In the genomic region with DNA sequence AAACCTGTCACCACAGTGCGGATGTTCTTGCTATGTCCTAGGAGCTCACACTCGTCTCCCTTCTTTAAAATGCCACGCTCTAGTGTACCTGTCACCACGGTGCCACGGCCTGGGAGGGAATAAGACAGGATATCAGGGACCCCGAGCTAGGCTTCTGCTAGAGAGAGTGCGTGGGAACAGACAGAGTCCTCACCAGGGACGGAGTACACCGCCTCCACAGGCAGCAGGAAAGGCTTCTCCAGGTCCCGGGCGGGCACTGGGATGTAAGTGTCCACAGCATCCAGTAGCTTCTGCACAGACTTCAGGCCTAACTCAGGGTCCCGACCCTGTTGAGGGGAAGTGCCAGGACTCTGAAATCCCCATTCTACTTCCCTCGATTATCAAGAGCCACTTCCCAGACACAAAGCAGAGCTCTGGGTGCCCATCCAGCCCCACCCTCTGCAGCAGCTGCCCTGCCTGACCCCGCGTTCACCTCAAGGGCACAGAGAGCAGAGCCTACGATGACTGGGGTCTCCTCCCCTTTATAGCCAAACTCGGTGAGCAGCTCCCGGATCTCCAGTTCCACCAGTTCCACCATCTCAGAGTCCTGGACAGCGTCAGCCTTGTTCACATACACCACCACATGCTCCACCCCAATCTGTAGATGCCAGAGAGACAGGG, we compare ENCODE assay signal across 13 cellular contexts. TPM values are rescaled to one million over a fixed set of nuclear protein-coding genes. Genes with fewer than 3 reads are reported as not detected.
DNase-seq lines count a peak whose midpoint lies in the region; ATAC-seq and TF ChIP-seq lines count a peak whose summit lies in the region.
"Had no signal": no experiment of that assay in that cellular context is flagged by ENCODE, and none has a peak within 500 bp of the region (broad histone marks: within the 10 kb centered on the region; RNA-seq: fewer than 3 reads in every experiment).

No MANE protein-coding gene starts in this region.

- H3K27ac Mint-ChIP-seq in CD4-positive, alpha-beta memory T cell, result peak overlapping the region in 4 of 7 donors; percentile 41 to 99 (median 96)
- H3K27ac Mint-ChIP-seq in activated T-helper 2 cell treated with anti-CD3 and anti-CD28 coated beads, Interferon-gamma antibody, Interleukin-2, Interleukin-4, amounts not matched to agents 10 μg/mL and 5 μg/mL and 100 μg/mL, durations not matched to agents 14 hours and 24 hours and 36 hours, result peak overlapping the region; percentile 13
- peak overlapping the region; percentile 61 to 97 (median 90) for H3K27ac Mint-ChIP-seq in naive thymus-derived CD8-positive, alpha-beta T cell

- H3K4me1 Mint-ChIP-seq in CD4-positive, alpha-beta memory T cell, result peaks cover 18 to 35% (median 25%) of the 10 kb centered on the region in 4 donors
- H3K4me1 Mint-ChIP-seq in activated T-helper 2 cell treated with anti-CD3 and anti-CD28 coated beads, Interferon-gamma antibody, Interleukin-2, Interleukin-4, amounts not matched to agents 10 μg/mL and 5 μg/mL and 100 μg/mL, durations not matched to agents 14 hours and 24 hours and 36 hours (ENCODE audit: low read depth), result peaks cover 22% of the 10 kb centered on the region
- peaks cover 23 to 38% (median 31%) of the 10 kb centered on the region in 4 donors for H3K4me1 Mint-ChIP-seq in naive thymus-derived CD8-positive, alpha-beta T cell

- no peaks in the 10 kb centered on the region for H3K27me3 ChIP-seq in CD4-positive, alpha-beta memory T cell (ENCODE audit: insufficient read depth, low read length)

- peaks cover 13 to 52% of the 10 kb centered on the region in 2 donors for H3K36me3 Mint-ChIP-seq in CD4-positive, alpha-beta memory T cell
- H3K36me3 Mint-ChIP-seq in activated T-helper 2 cell treated with anti-CD3 and anti-CD28 coated beads, Interferon-gamma antibody, Interleukin-2, Interleukin-4, amounts not matched to agents 10 μg/mL and 5 μg/mL and 100 μg/mL, durations not matched to agents 14 hours and 24 hours and 36 hours (ENCODE audit: low read depth), result peaks cover 48% of the 10 kb centered on the region
- peaks cover 0 to 41% (median 0%) of the 10 kb centered on the region in 3 donors for H3K36me3 Mint-ChIP-seq in naive thymus-derived CD8-positive, alpha-beta T cell

- TF ChIP-seq CTCF in HFF-Myc (IDR thresholded peaks at IDR 0.05; ENCODE audit: low read depth, low read length, missing control alignments), result no peak

- H3K4me1 ChIP-seq in CD4-positive, alpha-beta memory T cell (ENCODE audit: insufficient read depth, low read length), result peaks cover 22% of the 10 kb centered on the region

- peak overlapping the region; percentile 87 for H3K27ac ChIP-seq in CD4-positive, alpha-beta memory T cell (ENCODE audit: low read depth, low read length)

- intact Hi-C loops in CD4-positive, alpha-beta memory T cell (cut with micrococcal nuclease), result no loop called here
- intact Hi-C loops in activated T-helper 2 cell treated with anti-CD3 and anti-CD28 coated beads, Interferon-gamma antibody, Interleukin-2, Interleukin-4, amounts not matched to agents 10 μg/mL and 5 μg/mL and 100 μg/mL, durations not matched to agents 14 hours and 24 hours and 36 hours (cut with micrococcal nuclease), result no loop called here

- H3K4me3 Mint-ChIP-seq in CD4-positive, alpha-beta memory T cell, result peak overlapping the region; percentile 35 to 97 (median 81)
- H3K4me3 Mint-ChIP-seq in activated T-helper 2 cell treated with anti-CD3 and anti-CD28 coated beads, Interferon-gamma antibody, Interleukin-2, Interleukin-4, amounts not matched to agents 10 μg/mL and 5 μg/mL and 100 μg/mL, durations not matched to agents 14 hours and 24 hours and 36 hours (ENCODE audit: low read depth), result peak overlapping the region; percentile 93
- H3K4me3 Mint-ChIP-seq in naive thymus-derived CD8-positive, alpha-beta T cell, result peak overlapping the region; percentile 88 to 97 (median 92)

- no peak for DNase-seq in CD4-positive, alpha-beta memory T cell
- DNase-seq in HFF-Myc (ENCODE audit: extremely low read depth, low read depth) (no peak), NCI-H748 (lab: John Stamatoyannopoulos, UW; ENCODE audit: unreplicated experiment) (no peak), UCSD-AML1 (lab: John Stamatoyannopoulos, UW; ENCODE audit: unreplicated experiment) (no peak), NAMALWA (ENCODE audit: low spot score) (no peak), NCI-H1436 treated with DMSO at 0.1 percent for 48 hours (lab: John Stamatoyannopoulos, UW) (no peak)
- no peak for DNase-seq in activated T-helper 2 cell treated with anti-CD3 and anti-CD28 coated beads, Interferon-gamma antibody, Interleukin-2, Interleukin-4, amounts not matched to agents 10 μg/mL and 5 μg/mL and 100 μg/mL, durations not matched to agents 14 hours and 24 hours and 36 hours (ENCODE audit: low spot score)
- no peak for DNase-seq in naive thymus-derived CD8-positive, alpha-beta T cell
- DNase-seq: activated CD4-positive, CD25-positive, alpha-beta regulatory T cell; DMS53; RPMI8226; stimulated activated CD4-positive, alpha-beta T cell treated with anti-CD3 and anti-CD28 coated beads, Interleukin-2, amount 100 ng/mL, for 24 hours had no signal

- CTCF ChIA-PET in CD4-positive, alpha-beta memory T cell (lab: Charles Lee; ENCODE audit: partially characterized antibody), result interaction anchor here (1.3 kb wide), 1 partner anchor 101 kb away, joined by 4 read pairs; no protein-coding TSS in a partner anchor

- ATAC-seq in naive thymus-derived CD8-positive, alpha-beta T cell, result no peak
- ATAC-seq: left lobe of liver had no signal

- POLR2A ChIA-PET in CD4-positive, alpha-beta memory T cell (lab: Charles Lee; ENCODE audit: partially characterized antibody), result interaction anchor here (1.0 to 5.7 kb wide), 4 partner anchors 11 to 22 kb away, joined by 4 to 149 read pairs (median 52); partner anchors contain the start of genes ATXN2L and SH2B1
- POLR2A ChIA-PET in naive thymus-derived CD8-positive, alpha-beta T cell (lab: Charles Lee), result interaction anchor here (0.9 to 10.6 kb wide), 8 partner anchors 9 to 82 kb away, joined by 3 to 165 read pairs (median 6); partner anchors contain the start of genes ATXN2L, RABEP2 and SH2B1

- H3K9me3 ChIP-seq in CD4-positive, alpha-beta memory T cell (ENCODE audit: control insufficient read depth in 1 of 2, low read length in 2 of 2), result no peaks in the 10 kb centered on the region

- H3K27me3 Mint-ChIP-seq in CD4-positive, alpha-beta memory T cell, result no peaks in the 10 kb centered on the region
- H3K27me3 Mint-ChIP-seq in activated T-helper 2 cell treated with anti-CD3 and anti-CD28 coated beads, Interferon-gamma antibody, Interleukin-2, Interleukin-4, amounts not matched to agents 10 μg/mL and 5 μg/mL and 100 μg/mL, durations not matched to agents 14 hours and 24 hours and 36 hours (ENCODE audit: low read depth), result no peaks in the 10 kb centered on the region
- H3K27me3 Mint-ChIP-seq in naive thymus-derived CD8-positive, alpha-beta T cell, result no peaks in the 10 kb centered on the region

- no peak overlapping the region for H3K4me3 ChIP-seq in CD4-positive, alpha-beta memory T cell (ENCODE audit: low read length in 2 of 2)
- peak overlapping the region; percentile 75 for H3K4me3 ChIP-seq in HFF-Myc (replicated peaks; ENCODE audit: low read depth, low read length)

- H3K36me3 ChIP-seq in CD4-positive, alpha-beta memory T cell (ENCODE audit: insufficient read depth, low read length), result peaks cover 30% of the 10 kb centered on the region

- peaks cover 0 to 3% (median 0%) of the 10 kb centered on the region in 8 donors for H3K9me3 Mint-ChIP-seq in CD4-positive, alpha-beta memory T cell
- H3K9me3 Mint-ChIP-seq in activated T-helper 2 cell treated with anti-CD3 and anti-CD28 coated beads, Interferon-gamma antibody, Interleukin-2, Interleukin-4, amounts not matched to agents 10 μg/mL and 5 μg/mL and 100 μg/mL, durations not matched to agents 14 hours and 24 hours and 36 hours, result no peaks in the 10 kb centered on the region
- H3K9me3 Mint-ChIP-seq in naive thymus-derived CD8-positive, alpha-beta T cell, result no peaks in the 10 kb centered on the region

RNA-seq across cellular contexts. Expression of gene TUFM, which starts 1.8 kb away (rescaled TPM):
- 100 to 1,000 TPM in 1 of 2 experiments, 10 to 100 TPM in 1; 98.0 to 108 TPM for total RNA-seq in CD4-positive, alpha-beta memory T cell
- 100 to 1,000 TPM; 138 to 198 TPM for polyA plus RNA-seq in CD4-positive, alpha-beta memory T cell
- 202 and 217 TPM in 2 replicates for total RNA-seq in activated T-helper 2 cell treated with anti-CD3 and anti-CD28 coated beads, Interferon-gamma antibody, Interleukin-2, Interleukin-4, amounts not matched to agents 10 μg/mL and 5 μg/mL and 100 μg/mL, durations not matched to agents 14 hours and 24 hours and 36 hours
- total RNA-seq in naive thymus-derived CD8-positive, alpha-beta T cell, result 100 to 1,000 TPM; 117 to 120 TPM
- 100 to 1,000 TPM; 141 to 155 (median 152) TPM for polyA plus RNA-seq in naive thymus-derived CD8-positive, alpha-beta T cell

RNA-seq across cellular contexts. Expression of gene SH2B1, which starts 19.3 kb away (rescaled TPM):
- total RNA-seq in CD4-positive, alpha-beta memory T cell, result 100 to 1,000 TPM; 127 TPM
- 1 to 10 TPM; 3.1 to 4.0 TPM for polyA plus RNA-seq in CD4-positive, alpha-beta memory T cell
- total RNA-seq in activated T-helper 2 cell treated with anti-CD3 and anti-CD28 coated beads, Interferon-gamma antibody, Interleukin-2, Interleukin-4, amounts not matched to agents 10 μg/mL and 5 μg/mL and 100 μg/mL, durations not matched to agents 14 hours and 24 hours and 36 hours, result 46.0 and 57.5 TPM in 2 replicates
- 100 to 1,000 TPM; 110 to 117 TPM for total RNA-seq in naive thymus-derived CD8-positive, alpha-beta T cell
- polyA plus RNA-seq in naive thymus-derived CD8-positive, alpha-beta T cell, result 1 to 10 TPM; 1.1 to 2.5 (median 2.2) TPM

RNA-seq across cellular contexts. Expression of gene ATXN2L, which starts 21.6 kb away (rescaled TPM):
- total RNA-seq in CD4-positive, alpha-beta memory T cell, result 100 to 1,000 TPM; 262 to 266 TPM
- polyA plus RNA-seq in CD4-positive, alpha-beta memory T cell, result 10 to 100 TPM in 1 of 2 donors, 1 to 10 TPM in 1; 7.1 to 38.5 TPM
- 304 and 307 TPM in 2 replicates for total RNA-seq in activated T-helper 2 cell treated with anti-CD3 and anti-CD28 coated beads, Interferon-gamma antibody, Interleukin-2, Interleukin-4, amounts not matched to agents 10 μg/mL and 5 μg/mL and 100 μg/mL, durations not matched to agents 14 hours and 24 hours and 36 hours
- 100 to 1,000 TPM; 310 to 339 TPM for total RNA-seq in naive thymus-derived CD8-positive, alpha-beta T cell
- 10 to 100 TPM; 14.2 to 28.4 (median 19.5) TPM for polyA plus RNA-seq in naive thymus-derived CD8-positive, alpha-beta T cell

RNA-seq across cellular contexts. Expression of gene ATP2A1, which starts 33.9 kb away (rescaled TPM):
- under 1 TPM; 0.67 to 0.94 TPM for total RNA-seq in CD4-positive, alpha-beta memory T cell
- polyA plus RNA-seq in CD4-positive, alpha-beta memory T cell, result not detected
- total RNA-seq in activated T-helper 2 cell treated with anti-CD3 and anti-CD28 coated beads, Interferon-gamma antibody, Interleukin-2, Interleukin-4, amounts not matched to agents 10 μg/mL and 5 μg/mL and 100 μg/mL, durations not matched to agents 14 hours and 24 hours and 36 hours, result 1.8 and 3.1 TPM in 2 replicates
- total RNA-seq in naive thymus-derived CD8-positive, alpha-beta T cell, result 1 to 10 TPM in 1 of 2 experiments, under 1 TPM in 1; 0.58 to 1.2 TPM
- polyA plus RNA-seq in naive thymus-derived CD8-positive, alpha-beta T cell, result not detected

Comparison
In these comparisons a context has a peak if more than half of its experiments do, and no peak if none do; other contexts are left out.
1. H3K27ac Mint-ChIP-seq: peak in every context shown above with its lines; median percentile 96 in CD4-positive, alpha-beta memory T cell; 90 in naive thymus-derived CD8-positive, alpha-beta T cell; 13 in activated T-helper 2 cell treated with anti-CD3 and anti-CD28 coated beads, Interferon-gamma antibody, Interleukin-2, Interleukin-4, amounts not matched to agents 10 μg/mL and 5 μg/mL and 100 μg/mL, durations not matched to agents 14 hours and 24 hours and 36 hours.